In the genomic region with DNA sequence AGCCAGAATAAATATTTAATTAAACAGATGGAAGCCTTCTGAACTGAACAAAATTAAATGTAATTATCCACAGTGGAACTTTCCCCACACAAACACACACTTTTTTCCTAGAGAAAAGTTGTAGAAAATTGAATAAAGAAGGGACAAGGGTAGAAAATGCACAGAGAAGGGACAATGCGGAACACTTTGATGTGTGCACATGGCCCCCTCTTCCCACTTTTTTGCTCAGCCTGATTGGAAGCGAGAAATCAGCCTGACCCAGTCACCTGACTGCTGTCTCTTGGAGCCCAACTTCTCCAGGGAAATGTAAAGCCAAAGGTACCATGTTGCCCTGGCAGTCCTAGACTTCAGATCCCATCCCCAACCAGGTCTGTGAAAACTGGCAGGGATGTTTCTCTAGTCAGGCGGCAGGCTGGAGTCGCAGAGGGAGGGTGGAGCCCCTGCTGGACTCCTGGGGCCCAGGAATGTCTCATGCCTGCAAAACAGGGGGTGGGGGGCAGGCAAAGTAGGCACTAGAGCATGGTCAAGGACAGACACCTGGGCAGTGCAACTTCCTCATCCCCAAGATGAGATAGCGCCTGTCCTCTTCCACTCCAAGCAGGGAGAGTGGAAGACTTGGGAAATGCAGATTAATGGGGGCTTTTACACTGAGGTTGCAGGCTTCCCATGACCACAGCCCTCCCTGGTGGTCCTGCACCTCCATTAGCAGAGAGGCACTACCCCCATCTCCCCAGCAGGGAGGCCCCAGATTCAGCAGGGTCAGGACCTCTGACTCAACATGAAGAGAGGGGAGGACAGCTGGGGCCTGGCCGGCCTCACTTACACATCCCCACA, we compare ENCODE assay signal across 1 cellular context.
TF ChIP-seq lines count a peak whose summit lies in the region.

No MANE protein-coding gene starts in this region.

TF ChIP-seq in HepG2, 621 proteins besides CTCF, POLR2A, EP300 and RAD21 (continues in another document):
- no peak for TF ChIP-seq SIN3B (IDR thresholded peaks at IDR 0.05; ENCODE audit: low read length)
- TF ChIP-seq, protein P1, sequence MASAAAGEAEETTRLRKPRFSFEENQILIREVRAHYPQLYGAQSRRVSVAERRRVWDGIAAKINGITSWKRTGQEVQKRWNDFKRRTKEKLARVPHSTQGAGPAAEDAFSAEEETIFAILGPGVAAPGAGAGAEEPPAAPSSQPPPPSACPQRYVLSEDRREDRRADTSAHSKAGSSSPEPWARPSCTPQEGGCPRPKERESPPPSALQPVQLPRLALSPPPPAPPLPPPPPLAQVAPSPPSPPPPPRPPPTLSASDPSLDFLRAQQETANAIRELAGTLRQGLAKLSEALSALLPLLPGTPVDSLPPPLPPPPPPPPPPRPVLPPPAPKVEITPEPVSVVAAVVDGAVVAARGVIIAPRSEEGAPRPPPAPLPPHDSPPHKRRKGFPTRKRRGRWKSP (CRISPR knock-in tag; IDR thresholded peaks at IDR 0.05) = peak; percentile 38; the same call in 1 of the 2 replicates
- no peak for TF ChIP-seq ZNF136 (CRISPR knock-in tag; IDR thresholded peaks at IDR 0.05; ENCODE audit: low read depth)
- TF ChIP-seq, protein P2, sequence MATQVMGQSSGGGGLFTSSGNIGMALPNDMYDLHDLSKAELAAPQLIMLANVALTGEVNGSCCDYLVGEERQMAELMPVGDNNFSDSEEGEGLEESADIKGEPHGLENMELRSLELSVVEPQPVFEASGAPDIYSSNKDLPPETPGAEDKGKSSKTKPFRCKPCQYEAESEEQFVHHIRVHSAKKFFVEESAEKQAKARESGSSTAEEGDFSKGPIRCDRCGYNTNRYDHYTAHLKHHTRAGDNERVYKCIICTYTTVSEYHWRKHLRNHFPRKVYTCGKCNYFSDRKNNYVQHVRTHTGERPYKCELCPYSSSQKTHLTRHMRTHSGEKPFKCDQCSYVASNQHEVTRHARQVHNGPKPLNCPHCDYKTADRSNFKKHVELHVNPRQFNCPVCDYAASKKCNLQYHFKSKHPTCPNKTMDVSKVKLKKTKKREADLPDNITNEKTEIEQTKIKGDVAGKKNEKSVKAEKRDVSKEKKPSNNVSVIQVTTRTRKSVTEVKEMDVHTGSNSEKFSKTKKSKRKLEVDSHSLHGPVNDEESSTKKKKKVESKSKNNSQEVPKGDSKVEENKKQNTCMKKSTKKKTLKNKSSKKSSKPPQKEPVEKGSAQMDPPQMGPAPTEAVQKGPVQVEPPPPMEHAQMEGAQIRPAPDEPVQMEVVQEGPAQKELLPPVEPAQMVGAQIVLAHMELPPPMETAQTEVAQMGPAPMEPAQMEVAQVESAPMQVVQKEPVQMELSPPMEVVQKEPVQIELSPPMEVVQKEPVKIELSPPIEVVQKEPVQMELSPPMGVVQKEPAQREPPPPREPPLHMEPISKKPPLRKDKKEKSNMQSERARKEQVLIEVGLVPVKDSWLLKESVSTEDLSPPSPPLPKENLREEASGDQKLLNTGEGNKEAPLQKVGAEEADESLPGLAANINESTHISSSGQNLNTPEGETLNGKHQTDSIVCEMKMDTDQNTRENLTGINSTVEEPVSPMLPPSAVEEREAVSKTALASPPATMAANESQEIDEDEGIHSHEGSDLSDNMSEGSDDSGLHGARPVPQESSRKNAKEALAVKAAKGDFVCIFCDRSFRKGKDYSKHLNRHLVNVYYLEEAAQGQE (IDR thresholded peaks at IDR 0.05; ENCODE audit: borderline replicate concordance in 1 of 2, low read depth in 1 of 2, low read length in 2 of 2) = no peak
- no peak for TF ChIP-seq XRCC5 (optimal IDR thresholded peaks at IDR 0.05; ENCODE audit: low read length)
- no peak for TF ChIP-seq NKX3-1 (CRISPR knock-in tag; IDR thresholded peaks at IDR 0.05)
- no peak for TF ChIP-seq ZNF512 (CRISPR knock-in tag; IDR thresholded peaks at IDR 0.05)
- no peak; the same call in 1 of the 2 replicates for TF ChIP-seq FOXA3 (CRISPR knock-in tag; IDR thresholded peaks at IDR 0.05)
- no peak for TF ChIP-seq FOXC1 (CRISPR knock-in tag; IDR thresholded peaks at IDR 0.05; ENCODE audit: borderline replicate concordance)
- TF ChIP-seq SOX6 (IDR thresholded peaks at IDR 0.05) = no peak
- TF ChIP-seq SOX6 (CRISPR knock-in tag; IDR thresholded peaks at IDR 0.05) = peak; percentile 44; the same call in 1 of the 2 replicates
- no peak for TF ChIP-seq CHCHD3 (CRISPR knock-in tag; IDR thresholded peaks at IDR 0.05)
- TF ChIP-seq ZBTB26 (CRISPR knock-in tag; IDR thresholded peaks at IDR 0.05; ENCODE audit: borderline replicate concordance) = no peak
- TF ChIP-seq ZNF839 (CRISPR knock-in tag; IDR thresholded peaks at IDR 0.05; ENCODE audit: borderline replicate concordance) = no peak
- TF ChIP-seq ZNF121 (CRISPR knock-in tag; IDR thresholded peaks at IDR 0.05) = no peak
- TF ChIP-seq GABPA (IDR thresholded peaks at IDR 0.05; ENCODE audit: low read depth, low read length) = no peak
- 0 out of 2 replicates have a peak, but pooled peaks have one; percentile 28 for TF ChIP-seq GABPA (CRISPR knock-in tag; IDR thresholded peaks at IDR 0.05; ENCODE audit: low read depth)
- TF ChIP-seq ZNF792 (CRISPR knock-in tag; IDR thresholded peaks at IDR 0.05) = peak; percentile 62; the same call in 1 of the 2 replicates
- no peak for TF ChIP-seq TFDP1 (CRISPR knock-in tag; IDR thresholded peaks at IDR 0.05; ENCODE audit: borderline replicate concordance)
- peak; percentile 56; the same call in 1 of the 2 replicates for TF ChIP-seq MTA1 (CRISPR knock-in tag; IDR thresholded peaks at IDR 0.05; ENCODE audit: borderline replicate concordance)
- TF ChIP-seq, protein P3, sequence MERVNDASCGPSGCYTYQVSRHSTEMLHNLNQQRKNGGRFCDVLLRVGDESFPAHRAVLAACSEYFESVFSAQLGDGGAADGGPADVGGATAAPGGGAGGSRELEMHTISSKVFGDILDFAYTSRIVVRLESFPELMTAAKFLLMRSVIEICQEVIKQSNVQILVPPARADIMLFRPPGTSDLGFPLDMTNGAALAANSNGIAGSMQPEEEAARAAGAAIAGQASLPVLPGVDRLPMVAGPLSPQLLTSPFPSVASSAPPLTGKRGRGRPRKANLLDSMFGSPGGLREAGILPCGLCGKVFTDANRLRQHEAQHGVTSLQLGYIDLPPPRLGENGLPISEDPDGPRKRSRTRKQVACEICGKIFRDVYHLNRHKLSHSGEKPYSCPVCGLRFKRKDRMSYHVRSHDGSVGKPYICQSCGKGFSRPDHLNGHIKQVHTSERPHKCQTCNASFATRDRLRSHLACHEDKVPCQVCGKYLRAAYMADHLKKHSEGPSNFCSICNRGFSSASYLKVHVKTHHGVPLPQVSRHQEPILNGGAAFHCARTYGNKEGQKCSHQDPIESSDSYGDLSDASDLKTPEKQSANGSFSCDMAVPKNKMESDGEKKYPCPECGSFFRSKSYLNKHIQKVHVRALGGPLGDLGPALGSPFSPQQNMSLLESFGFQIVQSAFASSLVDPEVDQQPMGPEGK (CRISPR knock-in tag; IDR thresholded peaks at IDR 0.05) = peak; percentile 87
- TF ChIP-seq ZNF674 (CRISPR knock-in tag; IDR thresholded peaks at IDR 0.05; ENCODE audit: low read depth) = no peak
- no peak for TF ChIP-seq ZNF790 (CRISPR knock-in tag; IDR thresholded peaks at IDR 0.05; ENCODE audit: borderline replicate concordance)
- TF ChIP-seq ZNF496 (CRISPR knock-in tag; IDR thresholded peaks at IDR 0.05; ENCODE audit: insufficient replicate concordance) = no peak
- TF ChIP-seq IRF2 (CRISPR knock-in tag; IDR thresholded peaks at IDR 0.05) = peak; percentile 12; the same call in 1 of the 2 replicates
- TF ChIP-seq ZNF296 (CRISPR knock-in tag; conservative IDR thresholded peaks at IDR 0.05) = no peak
- TF ChIP-seq ZNF160 (CRISPR knock-in tag; IDR thresholded peaks at IDR 0.05) = no peak; the same call in 1 of the 2 replicates
- TF ChIP-seq ZNF761 (CRISPR knock-in tag; conservative IDR thresholded peaks at IDR 0.05) = no peak
- no peak for TF ChIP-seq ZNF7 (CRISPR knock-in tag; IDR thresholded peaks at IDR 0.05)
- TF ChIP-seq ZNF460 (CRISPR knock-in tag; IDR thresholded peaks at IDR 0.05; ENCODE audit: borderline replicate concordance) = no peak
- TF ChIP-seq ZNF382 (CRISPR knock-in tag; IDR thresholded peaks at IDR 0.05; ENCODE audit: borderline replicate concordance) = no peak
- TF ChIP-seq ZNF30 (CRISPR knock-in tag; IDR thresholded peaks at IDR 0.05) = no peak
- TF ChIP-seq MIER2 (CRISPR knock-in tag; IDR thresholded peaks at IDR 0.05) = no peak
- no peak for TF ChIP-seq ZKSCAN1 (IDR thresholded peaks at IDR 0.05; ENCODE audit: low read length)
- no peak for TF ChIP-seq U2AF2 (IDR thresholded peaks at IDR 0.05; ENCODE audit: low read depth, low read length)
- TF ChIP-seq ZEB1 (IDR thresholded peaks at IDR 0.05; ENCODE audit: insufficient replicate concordance, low read depth) = peak; percentile 42
- no peak for TF ChIP-seq ARID2 (CRISPR knock-in tag; IDR thresholded peaks at IDR 0.05; ENCODE audit: borderline replicate concordance)
- no peak for TF ChIP-seq ZNF768 (CRISPR knock-in tag; IDR thresholded peaks at IDR 0.05)
- no peak for TF ChIP-seq ATAD3A (CRISPR knock-in tag; IDR thresholded peaks at IDR 0.05)
- TF ChIP-seq JARID2 (CRISPR knock-in tag; IDR thresholded peaks at IDR 0.05; ENCODE audit: insufficient replicate concordance) = no peak
- no peak for TF ChIP-seq ZNF605 (CRISPR knock-in tag; IDR thresholded peaks at IDR 0.05)
- TF ChIP-seq ZNF225 (CRISPR knock-in tag; IDR thresholded peaks at IDR 0.05) = no peak
- TF ChIP-seq ZNF503 (CRISPR knock-in tag; IDR thresholded peaks at IDR 0.05) = no peak
- peak; percentile 54; the same call in 1 of the 2 replicates for TF ChIP-seq ZNF563 (CRISPR knock-in tag; IDR thresholded peaks at IDR 0.05)
- no peak for TF ChIP-seq XBP1 (CRISPR knock-in tag; IDR thresholded peaks at IDR 0.05)
- no peak for TF ChIP-seq ZNF335 (CRISPR knock-in tag; IDR thresholded peaks at IDR 0.05)
- TF ChIP-seq PHF20 (CRISPR knock-in tag; IDR thresholded peaks at IDR 0.05) = no peak
- TF ChIP-seq ZNF253 (CRISPR knock-in tag; IDR thresholded peaks at IDR 0.05; ENCODE audit: borderline replicate concordance) = no peak
- TF ChIP-seq ZNF205 (CRISPR knock-in tag; IDR thresholded peaks at IDR 0.05) = 0 out of 2 replicates have a peak, but pooled peaks have one; percentile 17
- TF ChIP-seq ELF4 (CRISPR knock-in tag; IDR thresholded peaks at IDR 0.05; ENCODE audit: borderline replicate concordance) = peak; percentile 36; the same call in 1 of the 2 replicates
- no peak for TF ChIP-seq NFE2L2 (IDR thresholded peaks at IDR 0.05; ENCODE audit: low read length)
- TF ChIP-seq SKI (IDR thresholded peaks at IDR 0.05; ENCODE audit: partially characterized antibody) = no peak
- TF ChIP-seq GTF3A (CRISPR knock-in tag; conservative IDR thresholded peaks at IDR 0.05) = no peak
- no peak for TF ChIP-seq NONO (IDR thresholded peaks at IDR 0.05)
- TF ChIP-seq NONO (CRISPR knock-in tag; conservative IDR thresholded peaks at IDR 0.05) = no peak; the same call in 1 of the 2 replicates
- no peak for TF ChIP-seq ZNF143 (CRISPR knock-in tag; IDR thresholded peaks at IDR 0.05)
- no peak for TF ChIP-seq PHB2 (IDR thresholded peaks at IDR 0.05; ENCODE audit: partially characterized antibody)
- no peak for TF ChIP-seq ZNF589 (CRISPR knock-in tag; conservative IDR thresholded peaks at IDR 0.05)
- no peak for TF ChIP-seq RNF2 (conservative IDR thresholded peaks at IDR 0.05; ENCODE audit: low read depth)
- TF ChIP-seq ZFP41 (CRISPR knock-in tag; IDR thresholded peaks at IDR 0.05; ENCODE audit: borderline replicate concordance) = no peak
- no peak for TF ChIP-seq SCMH1 (CRISPR knock-in tag; IDR thresholded peaks at IDR 0.05; ENCODE audit: borderline replicate concordance)
